Comparison of ENCODE assay signal across 1 cellular context in genomic region chr9:136481558-136481957, GRCh38.
TF ChIP-seq lines count a peak whose summit lies in the region.

No MANE protein-coding gene starts in this region.

TF ChIP-seq in GM23338, 12 proteins besides CTCF, POLR2A, EP300 and RAD21 (continued from another document):
- TF ChIP-seq, protein P1, sequence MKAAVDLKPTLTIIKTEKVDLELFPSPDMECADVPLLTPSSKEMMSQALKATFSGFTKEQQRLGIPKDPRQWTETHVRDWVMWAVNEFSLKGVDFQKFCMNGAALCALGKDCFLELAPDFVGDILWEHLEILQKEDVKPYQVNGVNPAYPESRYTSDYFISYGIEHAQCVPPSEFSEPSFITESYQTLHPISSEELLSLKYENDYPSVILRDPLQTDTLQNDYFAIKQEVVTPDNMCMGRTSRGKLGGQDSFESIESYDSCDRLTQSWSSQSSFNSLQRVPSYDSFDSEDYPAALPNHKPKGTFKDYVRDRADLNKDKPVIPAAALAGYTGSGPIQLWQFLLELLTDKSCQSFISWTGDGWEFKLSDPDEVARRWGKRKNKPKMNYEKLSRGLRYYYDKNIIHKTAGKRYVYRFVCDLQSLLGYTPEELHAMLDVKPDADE (IDR thresholded peaks at IDR 0.05) = no peak
- TF ChIP-seq EZH2phosphoT487 (IDR thresholded peaks at IDR 0.05; ENCODE audit: unreplicated experiment) = no peak
- TF ChIP-seq CREB1 (CRISPR knock-in tag; IDR thresholded peaks at IDR 0.05; ENCODE audit: low read depth) = no peak
- no peak for TF ChIP-seq EZH2 (IDR thresholded peaks at IDR 0.05; ENCODE audit: low read depth, unreplicated experiment)
- TF ChIP-seq, protein P2, sequence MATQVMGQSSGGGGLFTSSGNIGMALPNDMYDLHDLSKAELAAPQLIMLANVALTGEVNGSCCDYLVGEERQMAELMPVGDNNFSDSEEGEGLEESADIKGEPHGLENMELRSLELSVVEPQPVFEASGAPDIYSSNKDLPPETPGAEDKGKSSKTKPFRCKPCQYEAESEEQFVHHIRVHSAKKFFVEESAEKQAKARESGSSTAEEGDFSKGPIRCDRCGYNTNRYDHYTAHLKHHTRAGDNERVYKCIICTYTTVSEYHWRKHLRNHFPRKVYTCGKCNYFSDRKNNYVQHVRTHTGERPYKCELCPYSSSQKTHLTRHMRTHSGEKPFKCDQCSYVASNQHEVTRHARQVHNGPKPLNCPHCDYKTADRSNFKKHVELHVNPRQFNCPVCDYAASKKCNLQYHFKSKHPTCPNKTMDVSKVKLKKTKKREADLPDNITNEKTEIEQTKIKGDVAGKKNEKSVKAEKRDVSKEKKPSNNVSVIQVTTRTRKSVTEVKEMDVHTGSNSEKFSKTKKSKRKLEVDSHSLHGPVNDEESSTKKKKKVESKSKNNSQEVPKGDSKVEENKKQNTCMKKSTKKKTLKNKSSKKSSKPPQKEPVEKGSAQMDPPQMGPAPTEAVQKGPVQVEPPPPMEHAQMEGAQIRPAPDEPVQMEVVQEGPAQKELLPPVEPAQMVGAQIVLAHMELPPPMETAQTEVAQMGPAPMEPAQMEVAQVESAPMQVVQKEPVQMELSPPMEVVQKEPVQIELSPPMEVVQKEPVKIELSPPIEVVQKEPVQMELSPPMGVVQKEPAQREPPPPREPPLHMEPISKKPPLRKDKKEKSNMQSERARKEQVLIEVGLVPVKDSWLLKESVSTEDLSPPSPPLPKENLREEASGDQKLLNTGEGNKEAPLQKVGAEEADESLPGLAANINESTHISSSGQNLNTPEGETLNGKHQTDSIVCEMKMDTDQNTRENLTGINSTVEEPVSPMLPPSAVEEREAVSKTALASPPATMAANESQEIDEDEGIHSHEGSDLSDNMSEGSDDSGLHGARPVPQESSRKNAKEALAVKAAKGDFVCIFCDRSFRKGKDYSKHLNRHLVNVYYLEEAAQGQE (IDR thresholded peaks at IDR 0.05; ENCODE audit: unreplicated experiment) = no peak
